In the genomic region with DNA sequence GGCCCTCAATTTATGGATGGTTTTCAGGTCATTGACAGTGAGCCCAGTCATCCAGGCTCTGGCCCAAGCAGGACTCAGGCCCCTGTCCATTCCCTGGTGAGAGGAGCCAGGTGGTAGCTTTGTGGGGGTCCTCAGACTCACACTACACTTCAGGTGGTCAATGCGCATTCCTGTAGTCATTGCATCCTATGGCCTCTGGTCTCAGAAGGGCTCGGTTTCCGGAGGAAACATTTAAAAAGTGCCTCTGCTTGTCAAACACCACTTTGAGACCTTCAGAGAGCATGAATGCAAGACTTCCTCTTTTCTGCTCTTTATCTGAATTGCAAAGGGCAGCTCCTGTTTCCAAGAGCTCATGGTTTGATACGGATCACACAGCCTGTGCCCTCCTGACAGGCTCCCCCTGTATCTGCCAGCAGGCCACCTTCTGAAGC, we compare ENCODE assay signal across 1 cellular context.
A peak's percentile ranks its signal among the peaks of the same experiment; 100 is the strongest.
TF ChIP-seq lines count a peak whose summit lies in the region.

No MANE protein-coding gene starts in this region.

TF ChIP-seq in H1, 55 proteins besides CTCF, POLR2A, EP300 and RAD21:
- TF ChIP-seq POLR2AphosphoS5 (IDR thresholded peaks at IDR 0.05; ENCODE audit: low read depth, low read length), result peak; percentile 37; the same call in 1 of the 2 replicates
- peak; percentile 65 for TF ChIP-seq TAF7 (optimal IDR thresholded peaks at IDR 0.05; ENCODE audit: borderline replicate concordance, low read depth, low read length)
- peak; percentile 45; the same call in 1 of the 2 replicates for TF ChIP-seq TEAD4 (IDR thresholded peaks at IDR 0.05; ENCODE audit: low read depth, low read length)
- no peak for TF ChIP-seq EGR1 (IDR thresholded peaks at IDR 0.05; ENCODE audit: borderline replicate concordance, low read depth, low read length)
- no peak for TF ChIP-seq SRF (IDR thresholded peaks at IDR 0.05; ENCODE audit: low read depth, low read length)
TF ChIP-seq in H1: peak in this region for 3.
